16 cellular contexts compared by ENCODE assay signal in genomic region chr2:69524799-69525198, GRCh38.
"Had no signal": no experiment of that assay in that cellular context is flagged by ENCODE, and none has a peak within 500 bp of the region (broad histone marks: within the 10 kb centered on the region; RNA-seq: fewer than 3 reads in every experiment).

No MANE protein-coding gene starts in this region.

- H3K4me1 ChIP-seq: lower lobe of right lung, right atrium auricular region, transverse colon had no signal

- H3K27ac ChIP-seq: coronary artery, lower lobe of right lung, right atrium auricular region, transverse colon had no signal

- H3K36me3 Mint-ChIP-seq: naive B cell had no signal

- H3K27me3 Mint-ChIP-seq: naive B cell had no signal

- H3K27me3 ChIP-seq: right atrium auricular region, transverse colon had no signal

- ATAC-seq: left cardiac atrium, lower lobe of right lung had no signal

- H3K9me3 ChIP-seq: lower lobe of right lung, right atrium auricular region, transverse colon had no signal

- H3K27ac Mint-ChIP-seq: T-helper 1 cell treated with Interleukin-12 subunit alpha and Interleukin-12 subunit beta and Interleukin-4 antibody, amounts not matched to agents 30 μg/mL and 1 μg/mL, for 36 hours had no signal

- DNase-seq: activated CD4-positive, alpha-beta T cell treated with anti-CD3 and anti-CD28 coated beads, Interleukin-2, amount 50 U/mL, for 1 hour; activated CD4-positive, CD25-positive, alpha-beta regulatory T cell; activated effector memory CD4-positive, alpha-beta T cell treated with Interleukin-2 at 50 U/mL for 16 hours; caudate nucleus; effector CD4-positive, alpha-beta T cell; hippocampal formation; immature natural killer cell; left cardiac atrium; lower lobe of right lung; midbrain; naive B cell; small intestine; transverse colon had no signal

- H3K4me3 Mint-ChIP-seq: immature natural killer cell; naive B cell; T-helper 1 cell treated with Interleukin-12 subunit alpha and Interleukin-12 subunit beta and Interleukin-4 antibody, amounts not matched to agents 30 μg/mL and 1 μg/mL, for 36 hours had no signal

- H3K4me3 ChIP-seq: coronary artery, lower lobe of right lung, right atrium auricular region, transverse colon had no signal

- H3K9me3 Mint-ChIP-seq: immature natural killer cell; naive B cell; T-helper 1 cell treated with Interleukin-12 subunit alpha and Interleukin-12 subunit beta and Interleukin-4 antibody, amounts not matched to agents 30 μg/mL and 1 μg/mL, for 36 hours had no signal

- H3K4me1 Mint-ChIP-seq: immature natural killer cell, naive B cell had no signal
